Comparison of ENCODE assay signal across 8 cellular contexts in the genomic region with DNA sequence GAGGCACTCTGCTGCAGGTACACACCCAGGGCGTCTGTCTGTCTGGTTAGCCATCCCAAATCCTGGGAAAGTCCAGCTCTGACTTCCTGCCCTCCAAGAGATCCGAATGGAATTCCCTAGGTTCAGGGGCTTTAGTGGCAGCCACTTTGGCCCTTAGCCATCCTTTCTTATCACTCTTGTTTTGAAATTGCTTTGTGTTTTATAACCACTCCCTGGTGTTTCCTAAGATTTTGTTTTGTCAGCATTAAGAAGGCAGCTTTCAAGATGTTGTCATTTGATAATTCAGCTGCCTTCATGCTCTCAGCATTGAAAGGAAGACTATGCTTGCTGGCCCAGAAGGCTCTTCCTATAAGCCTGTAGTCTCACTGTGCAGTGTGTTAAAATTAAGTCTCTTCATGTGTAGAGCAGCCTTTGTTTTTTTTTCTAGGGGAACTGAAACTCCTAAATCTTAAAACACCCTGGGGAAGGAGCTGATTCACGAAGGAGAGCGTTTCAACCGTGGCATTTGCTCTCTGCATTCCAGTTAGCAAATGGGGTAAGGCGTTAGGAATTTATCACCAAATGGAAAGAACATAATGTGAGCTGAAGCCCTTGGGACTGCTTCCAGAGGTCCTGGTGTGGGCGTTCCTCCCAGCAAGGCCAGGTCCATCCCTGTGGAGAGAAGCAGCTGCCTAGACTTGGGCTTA. TPM values are rescaled to one million over a fixed set of nuclear protein-coding genes. Genes with fewer than 3 reads are reported as not detected.
DNase-seq lines count a peak whose midpoint lies in the region; ATAC-seq lines count a peak whose summit lies in the region.

No MANE protein-coding gene starts in this region.

- H3K27ac Mint-ChIP-seq in naive B cell: peak overlapping the region; percentile 8 to 89 (median 35)

- peak; percentile 72 for DNase-seq in Caki2 (ENCODE audit: low read depth)
- peak; percentile 48 to 88 for DNase-seq in NOMO-1 (lab: John Stamatoyannopoulos, UW; ENCODE audit: unreplicated experiment in 2 of 2)
- DNase-seq in epidermal melanocyte (ENCODE audit: insufficient read length, low spot score): peak; percentile 74
- DNase-seq in naive B cell: peak; percentile 18
- DNase-seq in amygdala (lab: John Stamatoyannopoulos, UW): no peak
- DNase-seq in stimulated activated CD4-positive, alpha-beta T cell treated with anti-CD3 and anti-CD28 coated beads, Interleukin-4, amount 100 ng/mL, for 1 hour: no peak

- H3K9me3 Mint-ChIP-seq in naive B cell: peaks cover 0 to 2% (median 0%) of the 10 kb centered on the region in 7 donors

- peaks cover 20 to 26% of the 10 kb centered on the region in 2 donors for H3K36me3 Mint-ChIP-seq in naive B cell

- peaks cover 16 to 27% (median 21%) of the 10 kb centered on the region in 3 donors for H3K4me1 Mint-ChIP-seq in naive B cell

- in situ Hi-C loops in Caki2 (cut with HindIII; ENCODE audit: low pct_unique_long_range_greater_than_20kb, low sequenced_read_pairs): no loop called here

- ATAC-seq in naive B cell (ENCODE audit: low read depth in 2 of 2): peak; percentile 51 to 62
- no peak for ATAC-seq in GM21360 (IDR thresholded peaks at IDR 0.05; ENCODE audit: unreplicated experiment)
- ATAC-seq in GM19351 (IDR thresholded peaks at IDR 0.05; ENCODE audit: unreplicated experiment): no peak

- H3K27me3 Mint-ChIP-seq in naive B cell: no peaks in the 10 kb centered on the region

- H3K4me3 Mint-ChIP-seq in naive B cell: peak overlapping the region in 1 of 8 donors; percentile 5

RNA-seq across cellular contexts. Expression of a gene that starts 14.2 kb away (rescaled TPM):
- total RNA-seq in Caki2 (2014; rRNA removed; shearing (Covaris generic); ENCODE audit: low replicate concordance): not detected in 2 replicates
- polyA plus RNA-seq in naive B cell (ENCODE audit: low read depth in 6 of 6): not detected

RNA-seq across cellular contexts. Expression of a gene that starts 35.9 kb away (rescaled TPM):
- 24.0 and 28.1 TPM in 2 replicates for total RNA-seq in Caki2 (2014; rRNA removed; shearing (Covaris generic); ENCODE audit: low replicate concordance)
- polyA plus RNA-seq in naive B cell (ENCODE audit: low read depth in 6 of 6): 10 to 100 TPM; 28.4 to 64.3 (median 39.0) TPM

RNA-seq across cellular contexts. Expression of a gene that starts 35.9 kb away (rescaled TPM):
- total RNA-seq in Caki2 (2014; rRNA removed; shearing (Covaris generic); ENCODE audit: low replicate concordance): 56.6 and 76.1 TPM in 2 replicates
- 10 to 100 TPM; 15.5 to 45.1 (median 35.3) TPM for polyA plus RNA-seq in naive B cell (ENCODE audit: low read depth in 6 of 6)

Comparison
In these comparisons a context has a peak if more than half of its experiments do, and no peak if none do; other contexts are left out.
1. DNase-seq: peak in Caki2 (single experiment), NOMO-1 (2 of 2), epidermal melanocyte (single experiment) and naive B cell (single experiment); none in amygdala (0 of 56) and stimulated activated CD4-positive, alpha-beta T cell treated with anti-CD3 and anti-CD28 coated beads, Interleukin-4, amount 100 ng/mL, for 1 hour (single experiment).
2. ATAC-seq: peak in naive B cell (2 of 2); none in GM21360 (single experiment) and GM19351 (single experiment).